In genomic region chr19:18940791-18941627, GRCh38 we compare ENCODE assay signal across 8 cellular contexts. TPM values are rescaled to one million over a fixed set of nuclear protein-coding genes. Genes with fewer than 3 reads are reported as not detected.
DNase-seq lines count a peak whose midpoint lies in the region; ATAC-seq lines count a peak whose summit lies in the region.

HOMER3 (minus strand) TSS chr19:18941217; CDS start chr19:18938982, 2,235 bp downstream.

- peaks cover 5% of the 10 kb centered on the region for H3K4me1 Mint-ChIP-seq in activated CD4-positive, alpha-beta T cell treated with anti-CD3 and anti-CD28 coated beads, Interleukin-2, amount 10 ng/mL, durations not matched to agents 7 days and 5 days

- H3K9me3 Mint-ChIP-seq in activated CD4-positive, alpha-beta T cell treated with anti-CD3 and anti-CD28 coated beads, Interleukin-2, amount 10 ng/mL, durations not matched to agents 7 days and 5 days: no peaks in the 10 kb centered on the region

- POLR2A ChIA-PET in activated CD4-positive, alpha-beta T cell treated with anti-CD3 and anti-CD28 coated beads, Interleukin-2, amount 10 ng/mL, durations not matched to agents 7 days and 5 days (lab: Charles Lee): no interaction called here

- no peak within 1 kb of the TSS for H3K27ac Mint-ChIP-seq in activated CD4-positive, alpha-beta T cell treated with anti-CD3 and anti-CD28 coated beads, Interleukin-2, amount 10 ng/mL, durations not matched to agents 7 days and 5 days

- peak within 1 kb of the TSS; percentile 41 for H3K4me3 Mint-ChIP-seq in activated CD4-positive, alpha-beta T cell treated with anti-CD3 and anti-CD28 coated beads, Interleukin-2, amount 10 ng/mL, durations not matched to agents 7 days and 5 days

- CTCF ChIA-PET in activated CD4-positive, alpha-beta T cell treated with anti-CD3 and anti-CD28 coated beads, Interleukin-2, amount 10 ng/mL, durations not matched to agents 7 days and 5 days (lab: Charles Lee): no interaction called here

- no peaks in the 10 kb centered on the region for H3K36me3 Mint-ChIP-seq in activated CD4-positive, alpha-beta T cell treated with anti-CD3 and anti-CD28 coated beads, Interleukin-2, amount 10 ng/mL, durations not matched to agents 7 days and 5 days (ENCODE audit: low read depth)

- peak; percentile 28 to 60 (median 55) for DNase-seq in NCI-H1417 (lab: John Stamatoyannopoulos, UW)
- DNase-seq in NCI-H1417 treated with DMSO at 0.1 percent for 48 hours (lab: John Stamatoyannopoulos, UW): no peak
- DNase-seq in NCI-H1694 treated with DMSO at 0.1 percent for 48 hours (lab: John Stamatoyannopoulos, UW): peak; percentile 45
- DNase-seq in activated CD4-positive, alpha-beta T cell treated with anti-CD3 and anti-CD28 coated beads, Interleukin-2, amount 10 ng/mL, durations not matched to agents 7 days and 5 days: peak; percentile 70
- peak; percentile 55 for DNase-seq in dedifferentiated amniotic fluid mesenchymal stem cell (ENCODE audit: extremely low spot score)
- peak; percentile 78 for DNase-seq in left lobe of liver (ENCODE audit: low spot score)
- DNase-seq in stimulated activated CD4-positive, alpha-beta T cell treated with anti-CD3 and anti-CD28 coated beads, Interleukin-1b, Interleukin-23, amount 100 ng/mL, for 48 hours: peak; percentile 61

- H3K27me3 Mint-ChIP-seq in activated CD4-positive, alpha-beta T cell treated with anti-CD3 and anti-CD28 coated beads, Interleukin-2, amount 10 ng/mL, durations not matched to agents 7 days and 5 days: peaks cover 32% of the 10 kb centered on the region

- peak; percentile 95 for ATAC-seq in left lobe of liver
- ATAC-seq in GM19455 (IDR thresholded peaks at IDR 0.05; ENCODE audit: unreplicated experiment): no peak

RNA-seq across cellular contexts. Expression of gene HOMER3, which starts in this region (rescaled TPM):
- not detected for total RNA-seq in activated CD4-positive, alpha-beta T cell treated with anti-CD3 and anti-CD28 coated beads, Interleukin-2, amount 10 ng/mL, durations not matched to agents 7 days and 5 days
- 2.8 TPM for total RNA-seq in left lobe of liver

Comparison
In these comparisons a context has a peak if more than half of its experiments do, and no peak if none do; other contexts are left out.
1. Peak in DNase-seq in activated CD4-positive, alpha-beta T cell treated with anti-CD3 and anti-CD28 coated beads, Interleukin-2, amount 10 ng/mL, durations not matched to agents 7 days and 5 days; RNA of the gene not detected or under 1 TPM.